Comparison of ENCODE assay signal across 21 cellular contexts in the genomic region with DNA sequence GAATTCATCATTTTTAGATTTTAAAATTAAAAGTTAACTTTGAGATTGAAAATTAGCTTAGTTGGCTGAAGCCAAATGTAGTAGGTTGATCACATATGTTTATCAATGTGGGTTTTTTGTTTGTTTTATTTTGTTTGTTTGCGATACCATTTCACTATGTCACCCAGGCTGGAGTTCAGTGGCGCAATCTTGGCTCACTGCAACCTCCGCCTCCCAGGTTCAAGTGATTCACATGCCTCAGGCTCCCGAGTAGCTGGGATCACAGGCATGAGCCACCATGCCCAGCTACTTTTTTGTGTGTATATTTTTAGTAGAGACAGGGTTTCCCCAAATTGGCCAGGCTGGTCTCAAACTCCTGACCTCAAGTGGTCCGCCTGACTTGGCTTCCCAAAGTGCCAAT.
A peak's percentile ranks its signal among the peaks of the same experiment; 100 is the strongest.
DNase-seq lines count a peak whose midpoint lies in the region; ATAC-seq and TF ChIP-seq lines count a peak whose summit lies in the region.
"Had no signal": no experiment of that assay in that cellular context is flagged by ENCODE, and none has a peak within 500 bp of the region (broad histone marks: within the 10 kb centered on the region; RNA-seq: fewer than 3 reads in every experiment).

No MANE protein-coding gene starts in this region.

- H4K20me1 ChIP-seq in mammary epithelial cell (ENCODE audit: insufficient read depth, low read length): no peaks in the 10 kb centered on the region
- H4K20me1 ChIP-seq: BLaER1 treated with 17β-estradiol and CSF1 and Interleukin-3, amounts not matched to agents 10 nM and 100 nM had no signal

- H2AFZ ChIP-seq in mammary epithelial cell (ENCODE audit: low read depth, low read length): no peak overlapping the region

- H3K4me3 ChIP-seq in mammary epithelial cell (replicated peaks in 1 of 3; ENCODE audit: insufficient read depth in 1 of 3, low read depth in 2 of 3, low read length in 3 of 3): no peak overlapping the region
- H3K4me3 ChIP-seq in dorsolateral prefrontal cortex: no peak overlapping the region
- H3K4me3 ChIP-seq: A549; BLaER1 treated with 17β-estradiol and CSF1 and Interleukin-3, amounts not matched to agents 10 nM and 100 nM; GM12878 had no signal

- no peak overlapping the region for H3K27ac ChIP-seq in mammary epithelial cell (ENCODE audit: insufficient read depth, low read depth, low read length)
- H3K27ac ChIP-seq in dorsolateral prefrontal cortex: no peak overlapping the region
- H3K27ac ChIP-seq: 22Rv1; A549; BLaER1 treated with 17β-estradiol and CSF1 and Interleukin-3, amounts not matched to agents 10 nM and 100 nM; C4-2B had no signal

- POLR2A ChIA-PET in MCF 10A (lab: Yijun Ruan, JAX): no interaction called here

- WGBS in mammary epithelial cell (ENCODE audit: low coverage, missing lambda C conversion rate): 67% methylated on average over 5 of the region's 5 CpGs

- H3K36me3 ChIP-seq in mammary epithelial cell (ENCODE audit: insufficient read depth, low read length): no peaks in the 10 kb centered on the region
- H3K36me3 ChIP-seq: BLaER1 treated with 17β-estradiol and CSF1 and Interleukin-3, amounts not matched to agents 10 nM and 100 nM had no signal

- H3K9ac ChIP-seq in mammary epithelial cell (ENCODE audit: insufficient read depth, low read length): no peak overlapping the region
- H3K9ac ChIP-seq: BLaER1 treated with 17β-estradiol and CSF1 and Interleukin-3, amounts not matched to agents 10 nM and 100 nM had no signal

- no peaks in the 10 kb centered on the region for H3K9me3 ChIP-seq in mammary epithelial cell (replicated peaks; ENCODE audit: insufficient read depth, low read length)
- H3K9me3 ChIP-seq: A549; BLaER1 treated with 17β-estradiol and CSF1 and Interleukin-3, amounts not matched to agents 10 nM and 100 nM; Caco-2 had no signal

- ATAC-seq in left lobe of liver: peak; percentile 68
- ATAC-seq: A549; CD8-positive, alpha-beta T cell; GM12878 had no signal

- CTCF ChIA-PET in MCF 10A (lab: Yijun Ruan, JAX): interaction anchor here (0.6 kb wide), 1 partner anchor 27 kb away, joined by 3 read pairs; no protein-coding TSS in a partner anchor
- CTCF ChIA-PET in mammary epithelial cell (lab: Charles Lee; ENCODE audit: low non-redundant PET): no interaction called here

- H3K4me1 ChIP-seq in mammary epithelial cell (ENCODE audit: insufficient read depth, low read length): no peaks in the 10 kb centered on the region
- H3K4me1 ChIP-seq: A549; BLaER1 treated with 17β-estradiol and CSF1 and Interleukin-3, amounts not matched to agents 10 nM and 100 nM; Caco-2 had no signal

- no peak overlapping the region for H3K27ac Mint-ChIP-seq in MCF 10A (ENCODE audit: low read depth, unreplicated experiment)
- H3K27ac Mint-ChIP-seq: B cell; CD4-positive, alpha-beta T cell; CD8-positive, alpha-beta T cell had no signal

- no peaks in the 10 kb centered on the region for H3K36me3 Mint-ChIP-seq in MCF 10A (ENCODE audit: insufficient read depth, unreplicated experiment)
- H3K36me3 Mint-ChIP-seq: CD8-positive, alpha-beta T cell had no signal

- H3K4me1 Mint-ChIP-seq in MCF 10A (ENCODE audit: insufficient read depth, unreplicated experiment): no peaks in the 10 kb centered on the region
- H3K4me1 Mint-ChIP-seq: B cell had no signal

- dilution Hi-C loops in mammary epithelial cell (cut with HindIII; ENCODE audit: low sequenced_read_pairs): no loop called here

- no peak overlapping the region for H3K4me2 ChIP-seq in mammary epithelial cell (ENCODE audit: insufficient read depth, low read depth, low read length)
- H3K4me2 ChIP-seq: A549; BLaER1 treated with 17β-estradiol and CSF1 and Interleukin-3, amounts not matched to agents 10 nM and 100 nM had no signal

- no peaks in the 10 kb centered on the region for H3K9me3 Mint-ChIP-seq in MCF 10A (ENCODE audit: unreplicated experiment)
- H3K9me3 Mint-ChIP-seq: CD8-positive, alpha-beta T cell had no signal

- H3K27me3 Mint-ChIP-seq in MCF 10A (ENCODE audit: insufficient read depth, unreplicated experiment): no peaks in the 10 kb centered on the region
- H3K27me3 Mint-ChIP-seq: B cell; CD4-positive, alpha-beta T cell had no signal

- BruUV-seq in MCF 10A (replicated peaks; lab: Mats Ljungman, UMichigan) (no TSS peak), mammary epithelial cell (replicated peaks; lab: Mats Ljungman, UMichigan) (no TSS peak)

- H3K27me3 ChIP-seq in mammary epithelial cell (ENCODE audit: insufficient read depth, low read length) (no peaks in the 10 kb centered on the region), dorsolateral prefrontal cortex (no peaks in the 10 kb centered on the region)
- H3K27me3 ChIP-seq: BLaER1 treated with 17β-estradiol and CSF1 and Interleukin-3, amounts not matched to agents 10 nM and 100 nM had no signal

- intact Hi-C loops in MCF 10A (cut with micrococcal nuclease): no loop called here
- intact Hi-C loops in mammary epithelial cell (cut with micrococcal nuclease): no loop called here
- intact Hi-C loops in dorsolateral prefrontal cortex (cut with DNase I): no loop called here

- H3K79me2 ChIP-seq in mammary epithelial cell (ENCODE audit: insufficient read depth, low read length): no peaks in the 10 kb centered on the region

- no peak overlapping the region for H3K4me3 Mint-ChIP-seq in MCF 10A (ENCODE audit: unreplicated experiment)
- H3K4me3 Mint-ChIP-seq: B cell; CD4-positive, alpha-beta T cell; CD8-positive, alpha-beta T cell had no signal

- peak; percentile 55 for DNase-seq in MCF 10A (ENCODE audit: unreplicated experiment)
- no peak for DNase-seq in mammary epithelial cell
- DNase-seq in ELR (ENCODE audit: low read depth): peak; percentile 1
- peak; percentile 21 for DNase-seq in M059J (ENCODE audit: low read depth)
- peak; percentile 59 for DNase-seq in left lobe of liver (ENCODE audit: low spot score)
- DNase-seq in dorsolateral prefrontal cortex: no peak
- no peak for DNase-seq in OCI-M1 (lab: John Stamatoyannopoulos, UW)
- DNase-seq in NCI-H526 treated with DMSO at 0.1 percent for 48 hours (lab: John Stamatoyannopoulos, UW): no peak
- DNase-seq: AML-193; Caco-2; Calu3; CD4-positive, alpha-beta T cell; CD8-positive, alpha-beta T cell; DMS79 treated with DMSO at 0.1 percent for 48 hours; GDM1 had no signal

- in situ Hi-C loops in mammary epithelial cell (cut with MboI; ENCODE audit: low sequenced_read_pairs in 2 of 2): no loop called here

- TF ChIP-seq CTCF in MCF 10A (IDR thresholded peaks at IDR 0.05; ENCODE audit: unreplicated experiment): no peak
- no peak for TF ChIP-seq CTCF in mammary epithelial cell (conservative IDR thresholded peaks at IDR 0.05 in 1 of 2, IDR thresholded peaks at IDR 0.05 in 1 of 2; ENCODE audit: extremely low read depth in 1 of 2, insufficient read depth in 1 of 2, low read depth in 1 of 2, low read length in 2 of 2)
- no peak for TF ChIP-seq CTCF in dorsolateral prefrontal cortex (IDR thresholded peaks at IDR 0.05 in 54 of 56, conservative IDR thresholded peaks at IDR 0.05 in 2 of 56; ENCODE audit: low read depth in 1 of 56, partially characterized antibody in 56 of 56)

Comparison
In these comparisons a context has a peak if more than half of its experiments do, and no peak if none do; other contexts are left out.
1. DNase-seq: peak in MCF 10A (single experiment), ELR (single experiment), M059J (single experiment) and left lobe of liver (single experiment); none in mammary epithelial cell (single experiment), dorsolateral prefrontal cortex (0 of 10), OCI-M1 (single experiment) and NCI-H526 treated with DMSO at 0.1 percent for 48 hours (single experiment).